21 cellular contexts compared by ENCODE assay signal in genomic region chr5:62514510-62515119, GRCh38.
"Had no signal": no experiment of that assay in that cellular context is flagged by ENCODE, and none has a peak within 500 bp of the region (broad histone marks: within the 10 kb centered on the region; RNA-seq: fewer than 3 reads in every experiment).

No MANE protein-coding gene starts in this region.

- H3K27me3 Mint-ChIP-seq: IgD-negative memory B cell, T-cell had no signal

- FAIRE-seq: RCC 7860 had no signal

- H3K9me3 ChIP-seq: SK-N-SH had no signal

- H3K9ac ChIP-seq: SK-N-SH had no signal

- H3K4me2 ChIP-seq: SK-N-SH had no signal

- ATAC-seq: T-cell had no signal

- H3K4me1 Mint-ChIP-seq: IgD-negative memory B cell, T-cell had no signal

- DNase-seq: KBM-7, MV-4-11, NCI-H1048, NCI-H1105, NCI-H1417, NCI-H1436 treated with DMSO at 0.1 percent for 48 hours, NCI-H1694, NCI-H187 treated with DMSO at 0.1 percent for 48 hours, NCI-H2029 treated with DMSO at 0.1 percent for 48 hours, NCI-H2171 treated with DMSO at 0.1 percent for 48 hours, NCI-H345, NCI-H446 treated with DMSO at 0.1 percent for 48 hours, NCI-H510A treated with DMSO at 0.1 percent for 48 hours, NCI-H526, SHP77, SK-N-SH, SW 1271, T-cell had no signal

- H3K9me3 Mint-ChIP-seq: IgD-negative memory B cell, T-cell had no signal

- H3K4me3 Mint-ChIP-seq: IgD-negative memory B cell, T-cell had no signal

- H3K27ac Mint-ChIP-seq: IgD-negative memory B cell, T-cell had no signal

- H3K27ac ChIP-seq: RWPE1 had no signal
